Comparison of ENCODE assay signal across 8 cellular contexts in genomic region chr9:18442629-18443491, GRCh38. TPM values are rescaled to one million over a fixed set of nuclear protein-coding genes. Genes with fewer than 3 reads are reported as not detected.
DNase-seq lines count a peak whose midpoint lies in the region; ATAC-seq, FAIRE-seq and TF ChIP-seq lines count a peak whose summit lies in the region.

No MANE protein-coding gene starts in this region.

- DNase-seq in CD4-positive, alpha-beta T cell = peak in 7 of 10 experiments; percentile 3 to 36 (median 5)
- DNase-seq in GM19239 (ENCODE audit: insufficient read length, low spot score) (peak; percentile 50), NCI-H345 treated with DMSO at 0.1 percent for 48 hours (lab: John Stamatoyannopoulos, UW; ENCODE audit: unreplicated experiment) (peak; percentile 79), mesothelial cell of epicardium (ENCODE audit: low spot score in 2 of 2, unreplicated experiment in 2 of 2) (peak; percentile 52 to 77)
- peak; percentile 58 for DNase-seq in activated CD4-positive, alpha-beta T cell treated with anti-CD3 and anti-CD28 coated beads, Interleukin-2, amount 10 ng/mL, durations not matched to agents 7 days and 5 days
- DNase-seq in stimulated activated naive B cell treated with anti-CD40 and anti-IgM and Interleukin-4, amounts not matched to agents 10 μg/mL and 1 μg/mL and 100 μg/mL, for 72 hours = peak; percentile 9

- peak; percentile 83 for FAIRE-seq in GM19239 (lab: Jason Lieb, UNC)
- FAIRE-seq in endometrium (lab: Jason Lieb, UNC) = peak; percentile 12

- H3K27ac ChIP-seq in CD4-positive, alpha-beta T cell (ENCODE audit: low read depth, low read length) = no peak overlapping the region

- peak; percentile 67 for TF ChIP-seq CTCF in CD4-positive, alpha-beta T cell (IDR thresholded peaks at IDR 0.05)
- peak; percentile 83 for TF ChIP-seq CTCF in mesothelial cell of epicardium (IDR thresholded peaks at IDR 0.05; ENCODE audit: unreplicated experiment)

- H3K27me3 Mint-ChIP-seq in CD4-positive, alpha-beta T cell = peaks cover 11% of the 10 kb centered on the region
- peaks cover 13% of the 10 kb centered on the region for H3K27me3 Mint-ChIP-seq in activated CD4-positive, alpha-beta T cell treated with anti-CD3 and anti-CD28 coated beads, Interleukin-2, amount 10 ng/mL, durations not matched to agents 7 days and 5 days
- H3K27me3 Mint-ChIP-seq in mesothelial cell of epicardium (ENCODE audit: low read depth) = no peaks in the 10 kb centered on the region
- peaks cover 13% of the 10 kb centered on the region in 2 donors for H3K27me3 Mint-ChIP-seq in stimulated activated naive B cell treated with anti-CD40 and anti-IgM and Interleukin-4, amounts not matched to agents 10 μg/mL and 1 μg/mL and 100 μg/mL, for 72 hours

- no peaks in the 10 kb centered on the region for H3K4me1 Mint-ChIP-seq in CD4-positive, alpha-beta T cell (ENCODE audit: low read depth)
- H3K4me1 Mint-ChIP-seq in activated CD4-positive, alpha-beta T cell treated with anti-CD3 and anti-CD28 coated beads, Interleukin-2, amount 10 ng/mL, durations not matched to agents 7 days and 5 days = no peaks in the 10 kb centered on the region
- H3K4me1 Mint-ChIP-seq in mesothelial cell of epicardium = peaks cover 42% of the 10 kb centered on the region
- no peaks in the 10 kb centered on the region for H3K4me1 Mint-ChIP-seq in stimulated activated naive B cell treated with anti-CD40 and anti-IgM and Interleukin-4, amounts not matched to agents 10 μg/mL and 1 μg/mL and 100 μg/mL, for 72 hours

- peaks cover 8% of the 10 kb centered on the region for H3K27me3 ChIP-seq in CD4-positive, alpha-beta T cell (ENCODE audit: control insufficient read depth, insufficient read depth, low read length)

- H3K9me3 Mint-ChIP-seq in CD4-positive, alpha-beta T cell = no peaks in the 10 kb centered on the region
- H3K9me3 Mint-ChIP-seq in activated CD4-positive, alpha-beta T cell treated with anti-CD3 and anti-CD28 coated beads, Interleukin-2, amount 10 ng/mL, durations not matched to agents 7 days and 5 days = no peaks in the 10 kb centered on the region
- no peaks in the 10 kb centered on the region for H3K9me3 Mint-ChIP-seq in mesothelial cell of epicardium
- H3K9me3 Mint-ChIP-seq in stimulated activated naive B cell treated with anti-CD40 and anti-IgM and Interleukin-4, amounts not matched to agents 10 μg/mL and 1 μg/mL and 100 μg/mL, for 72 hours = peaks cover 0 to 2% of the 10 kb centered on the region in 2 donors

- no peaks in the 10 kb centered on the region for H3K36me3 Mint-ChIP-seq in CD4-positive, alpha-beta T cell (ENCODE audit: low read depth)
- no peaks in the 10 kb centered on the region for H3K36me3 Mint-ChIP-seq in activated CD4-positive, alpha-beta T cell treated with anti-CD3 and anti-CD28 coated beads, Interleukin-2, amount 10 ng/mL, durations not matched to agents 7 days and 5 days (ENCODE audit: low read depth)
- H3K36me3 Mint-ChIP-seq in mesothelial cell of epicardium = no peaks in the 10 kb centered on the region
- H3K36me3 Mint-ChIP-seq in stimulated activated naive B cell treated with anti-CD40 and anti-IgM and Interleukin-4, amounts not matched to agents 10 μg/mL and 1 μg/mL and 100 μg/mL, for 72 hours = no peaks in the 10 kb centered on the region

- ATAC-seq in CD4-positive, alpha-beta T cell (ENCODE audit: poor library complexity) = peak; percentile 52
- ATAC-seq in HG03159 (IDR thresholded peaks at IDR 0.05; ENCODE audit: unreplicated experiment) = peak; percentile 93
- ATAC-seq in stimulated activated naive B cell treated with anti-CD40 and anti-IgM and Interleukin-4, amounts not matched to agents 10 μg/mL and 1 μg/mL and 100 μg/mL, for 72 hours (replicated peaks) = peak; percentile 81 to 88

- no peak overlapping the region for H3K27ac Mint-ChIP-seq in CD4-positive, alpha-beta T cell
- no peak overlapping the region for H3K27ac Mint-ChIP-seq in activated CD4-positive, alpha-beta T cell treated with anti-CD3 and anti-CD28 coated beads, Interleukin-2, amount 10 ng/mL, durations not matched to agents 7 days and 5 days
- H3K27ac Mint-ChIP-seq in mesothelial cell of epicardium = peak overlapping the region; percentile 88
- no peak overlapping the region for H3K27ac Mint-ChIP-seq in stimulated activated naive B cell treated with anti-CD40 and anti-IgM and Interleukin-4, amounts not matched to agents 10 μg/mL and 1 μg/mL and 100 μg/mL, for 72 hours

- H3K4me3 Mint-ChIP-seq in CD4-positive, alpha-beta T cell = no peak overlapping the region
- no peak overlapping the region for H3K4me3 Mint-ChIP-seq in activated CD4-positive, alpha-beta T cell treated with anti-CD3 and anti-CD28 coated beads, Interleukin-2, amount 10 ng/mL, durations not matched to agents 7 days and 5 days
- H3K4me3 Mint-ChIP-seq in mesothelial cell of epicardium = no peak overlapping the region
- no peak overlapping the region for H3K4me3 Mint-ChIP-seq in stimulated activated naive B cell treated with anti-CD40 and anti-IgM and Interleukin-4, amounts not matched to agents 10 μg/mL and 1 μg/mL and 100 μg/mL, for 72 hours

- POLR2A ChIA-PET in CD4-positive, alpha-beta T cell (lab: Charles Lee) = interaction anchor here (0.6 kb wide), 1 partner anchor 313 kb away, joined by 3 read pairs; no protein-coding TSS in a partner anchor
- POLR2A ChIA-PET in activated CD4-positive, alpha-beta T cell treated with anti-CD3 and anti-CD28 coated beads, Interleukin-2, amount 10 ng/mL, durations not matched to agents 7 days and 5 days (lab: Charles Lee) = no interaction called here

- intact Hi-C loops in CD4-positive, alpha-beta T cell (cut with DNase I, micrococcal nuclease) = no loop called here

- CTCF ChIA-PET in CD4-positive, alpha-beta T cell (lab: Charles Lee) = interaction anchor here (0.8 to 1.5 kb wide), 2 partner anchors 9 to 13 kb away, joined by 3 to 4 read pairs; no protein-coding TSS in a partner anchor
- CTCF ChIA-PET in activated CD4-positive, alpha-beta T cell treated with anti-CD3 and anti-CD28 coated beads, Interleukin-2, amount 10 ng/mL, durations not matched to agents 7 days and 5 days (lab: Charles Lee) = interaction anchor here (0.5 to 1.1 kb wide), 2 partner anchors 9 to 860 kb away, joined by 3 to 5 read pairs; no protein-coding TSS in a partner anchor

- H3K9me3 ChIP-seq in CD4-positive, alpha-beta T cell (ENCODE audit: control insufficient read depth, low read length) = no peaks in the 10 kb centered on the region

RNA-seq across cellular contexts. Expression of gene ADAMTSL1, which starts 31.1 kb away (rescaled TPM):
- total RNA-seq in CD4-positive, alpha-beta T cell = not detected
- not detected for total RNA-seq in activated CD4-positive, alpha-beta T cell treated with anti-CD3 and anti-CD28 coated beads, Interleukin-2, amount 10 ng/mL, durations not matched to agents 7 days and 5 days
- total RNA-seq in mesothelial cell of epicardium = 44.1 to 48.0 TPM (median 45.2 TPM) in 3 replicates

Comparison
In these comparisons a context has a peak if more than half of its experiments do, and no peak if none do; other contexts are left out.
1. DNase-seq: peak in every context shown above with its lines; median percentile 79 in NCI-H345 treated with DMSO at 0.1 percent for 48 hours; 64 in mesothelial cell of epicardium; 58 in activated CD4-positive, alpha-beta T cell treated with anti-CD3 and anti-CD28 coated beads, Interleukin-2, amount 10 ng/mL, durations not matched to agents 7 days and 5 days; 50 in GM19239; 9 in stimulated activated naive B cell treated with anti-CD40 and anti-IgM and Interleukin-4, amounts not matched to agents 10 μg/mL and 1 μg/mL and 100 μg/mL, for 72 hours; 5 in CD4-positive, alpha-beta T cell.
2. RNA of gene ADAMTSL1, which starts 31.1 kb away (total RNA-seq): 44.1 to 48.0 TPM in mesothelial cell of epicardium; not detected in CD4-positive, alpha-beta T cell and not detected in activated CD4-positive, alpha-beta T cell treated with anti-CD3 and anti-CD28 coated beads, Interleukin-2, amount 10 ng/mL, durations not matched to agents 7 days and 5 days; every median in the first group is over 10 times any median in the second.
3. Peak in every context shown above with its lines, with median percentiles within 50 percentile points of each other: ATAC-seq.